18 cellular contexts compared by ENCODE assay signal in the genomic region with DNA sequence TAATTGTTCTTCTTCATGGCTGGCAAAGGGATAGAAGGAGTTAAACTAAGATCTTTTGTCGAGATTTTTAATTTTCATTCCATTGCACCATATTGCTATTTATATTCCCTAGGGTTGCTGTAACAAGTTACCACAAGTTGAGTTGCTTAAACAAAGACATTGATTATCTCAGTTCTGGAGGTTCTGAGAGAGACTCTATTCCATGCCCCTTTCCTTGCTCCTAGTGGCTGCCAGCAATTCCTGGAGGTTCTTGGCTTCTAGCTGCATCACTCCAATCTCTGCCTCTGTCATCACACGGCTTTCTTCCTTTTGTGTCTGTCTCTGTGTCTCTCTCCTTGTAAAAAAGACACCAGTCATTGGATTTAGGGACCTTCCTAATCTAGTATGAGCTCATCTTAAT.
DNase-seq lines count a peak whose midpoint lies in the region; FAIRE-seq and TF ChIP-seq lines count a peak whose summit lies in the region.
"Had no signal": no experiment of that assay in that cellular context is flagged by ENCODE, and none has a peak within 500 bp of the region (broad histone marks: within the 10 kb centered on the region; RNA-seq: fewer than 3 reads in every experiment).

No MANE protein-coding gene starts in this region.

- peak; percentile 15 for FAIRE-seq in H54 (lab: Jason Lieb, UNC)
- peak; percentile 74 for FAIRE-seq in TTC549 (lab: Jason Lieb, UNC)
- FAIRE-seq: G401.6, GM12892, GM19239, H1 had no signal

- no peak for TF ChIP-seq POLR2A in H54 (IDR thresholded peaks at IDR 0.05; ENCODE audit: low read depth, low read length)

- no peaks in the 10 kb centered on the region for H3K36me3 Mint-ChIP-seq in endothelial cell (ENCODE audit: low read depth, unreplicated experiment)
- H3K36me3 Mint-ChIP-seq: CD4-positive, CD25-positive, alpha-beta regulatory T cell; CD8-positive, alpha-beta T cell had no signal

- no peaks in the 10 kb centered on the region for H3K9me3 Mint-ChIP-seq in endothelial cell (ENCODE audit: unreplicated experiment)
- H3K9me3 Mint-ChIP-seq: CD4-positive, CD25-positive, alpha-beta regulatory T cell; CD8-positive, alpha-beta T cell; H9 had no signal

- H3K4me1 Mint-ChIP-seq in endothelial cell (ENCODE audit: unreplicated experiment): no peaks in the 10 kb centered on the region
- H3K4me1 Mint-ChIP-seq: B cell; CD4-positive, CD25-positive, alpha-beta regulatory T cell; H9 had no signal

- TF ChIP-seq CTCF in endothelial cell (IDR thresholded peaks at IDR 0.05; ENCODE audit: unreplicated experiment) (no peak), GM13977 (IDR thresholded peaks at IDR 0.05; ENCODE audit: extremely low read depth, insufficient read depth, missing control alignments) (no peak)

- H3K27me3 Mint-ChIP-seq in endothelial cell (ENCODE audit: unreplicated experiment): no peaks in the 10 kb centered on the region

- in situ Hi-C loops in GM13977 (cut with MboI; ENCODE audit: low pct_unique_long_range_greater_than_20kb, low sequenced_read_pairs, unreplicated experiment): no loop called here

- DNase-seq in H54 (ENCODE audit: insufficient read length, low spot score) (no peak), epidermal melanocyte (ENCODE audit: insufficient read length, low spot score) (peak; percentile 26), NCI-H2171 treated with DMSO at 0.1 percent for 48 hours (lab: John Stamatoyannopoulos, UW) (no peak), endothelial cell (ENCODE audit: low spot score) (no peak), GM13977 (ENCODE audit: low spot score) (no peak)
- DNase-seq: Caco-2; CD4-positive, CD25-positive, alpha-beta regulatory T cell; CD8-positive, alpha-beta T cell; DMS153; DND-41; GM23248; H9 had no signal

- H3K27ac Mint-ChIP-seq in endothelial cell (ENCODE audit: unreplicated experiment): no peak overlapping the region
- H3K27ac Mint-ChIP-seq: B cell; CD4-positive, CD25-positive, alpha-beta regulatory T cell; CD8-positive, alpha-beta T cell; H9 had no signal

- no peak overlapping the region for H3K4me3 Mint-ChIP-seq in endothelial cell (ENCODE audit: unreplicated experiment)
- H3K4me3 Mint-ChIP-seq: B cell; CD4-positive, CD25-positive, alpha-beta regulatory T cell; CD8-positive, alpha-beta T cell; H9 had no signal
